Comparison of ENCODE assay signal across 18 cellular contexts in the genomic region with DNA sequence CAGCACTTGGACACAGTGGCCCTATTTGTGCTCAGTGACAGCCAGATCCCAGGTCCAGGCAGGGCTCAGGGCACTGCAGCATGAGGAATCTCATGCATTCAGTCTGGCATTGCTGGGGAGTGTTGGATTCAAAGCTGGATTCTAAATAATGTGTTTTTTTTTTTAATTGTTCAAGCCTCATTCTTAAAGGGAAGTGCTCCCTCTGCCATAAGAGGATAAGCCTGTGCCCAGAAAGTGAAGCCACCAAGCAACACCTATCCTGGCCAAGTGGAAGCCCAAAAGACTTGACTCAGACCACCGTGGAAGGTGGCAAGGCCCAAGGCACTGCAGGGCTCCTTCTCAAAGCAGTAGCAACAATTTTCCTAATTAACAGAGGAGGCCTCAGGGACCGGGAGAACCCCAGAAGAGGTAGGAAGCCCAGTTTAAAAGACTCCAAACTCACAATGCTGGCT.
"Had no signal": no experiment of that assay in that cellular context is flagged by ENCODE, and none has a peak within 500 bp of the region (broad histone marks: within the 10 kb centered on the region; RNA-seq: fewer than 3 reads in every experiment).

No MANE protein-coding gene starts in this region.

- H3K36me3 ChIP-seq: SJSA1 had no signal

- H3K4me1 ChIP-seq: SJSA1 had no signal

- H3K4me3 ChIP-seq: SJSA1 had no signal

- H3K27ac ChIP-seq: SJSA1 had no signal

- H3K9me3 ChIP-seq: SJSA1 had no signal

- H3K27me3 ChIP-seq: SJSA1 had no signal

- DNase-seq: activated CD4-positive, alpha-beta T cell treated with anti-CD3 and anti-CD28 coated beads for 4 hours; activated CD8-positive, alpha-beta memory T cell treated with anti-CD3 and anti-CD28 coated beads, Interleukin-2, amount 50 U/mL, for 48 hours; activated CD8-positive, alpha-beta T cell treated with anti-CD3 and anti-CD28 coated beads, Interleukin-2, amount 10 ng/mL, durations not matched to agents 7 days and 5 days; activated effector memory CD4-positive, alpha-beta T cell treated with Interleukin-2 at 50 U/mL for 16 hours; activated naive CD4-positive, alpha-beta T cell; activated naive CD8-positive, alpha-beta T cell treated with anti-CD3 and anti-CD28 coated beads, Interleukin-2, amount 50 U/mL, for 24 hours; activated T-cell treated with anti-CD3 and anti-CD28 coated beads, Interleukin-2, amount 50 U/mL, for 1 hour; amniotic stem cell; MM.1S; NCI-H1105; NCI-H187; NCI-H510A treated with DMSO at 0.1 percent for 48 hours; NK-92 treated with Interleukin-12 subunit alpha and Interleukin-12 subunit beta, amount 100 ng/mL, for 24 hours; PC-3; SHP77 had no signal

- ATAC-seq: activated CD4-positive, CD25-positive, alpha-beta regulatory T cell treated with anti-CD3 and anti-CD28 coated beads, Interleukin-2, amount 50 U/mL, for 24 hours; activated CD8-positive, alpha-beta T cell treated with anti-CD3 and anti-CD28 coated beads, Interleukin-2, amount 10 ng/mL, durations not matched to agents 7 days and 5 days; activated naive CD4-positive, alpha-beta T cell treated with anti-CD3 and anti-CD28 coated beads, Interleukin-2, amount 50 U/mL, for 72 hours; activated naive CD8-positive, alpha-beta T cell treated with anti-CD3 and anti-CD28 coated beads, Interleukin-2, amount 50 U/mL, for 24 hours; PC-3 had no signal
